In genomic region chr6:17584241-17584803, GRCh38 we compare ENCODE assay signal across 8 cellular contexts. TPM values are rescaled to one million over a fixed set of nuclear protein-coding genes. Genes with fewer than 3 reads are reported as not detected.
DNase-seq lines count a peak whose midpoint lies in the region; ATAC-seq, FAIRE-seq and TF ChIP-seq lines count a peak whose summit lies in the region.

No MANE protein-coding gene starts in this region.

- peak overlapping the region; percentile 53 for H3K4me2 ChIP-seq in A549

- no peak for FAIRE-seq in A549 (lab: Jason Lieb, UNC)

- no peak for TF ChIP-seq POLR2A in A549 (IDR thresholded peaks at IDR 0.05; ENCODE audit: low read length)
- TF ChIP-seq POLR2A in adrenal gland (IDR thresholded peaks at IDR 0.05), result no peak

- no peaks in the 10 kb centered on the region for H3K27me3 ChIP-seq in adrenal gland

- CTCF ChIA-PET in A549 (lab: Yijun Ruan, JAX), result interaction anchor here (0.6 to 2.9 kb wide), 25 partner anchors 8 to 923 kb away, joined by 3 to 35 read pairs (median 3); partner anchors contain the start of gene RBM24

- TF ChIP-seq EP300 in A549 (IDR thresholded peaks at IDR 0.05), result no peak

- intact Hi-C loops in adrenal gland (cut with DNase I), result loop anchor here (2.0 to 10.0 kb wide), 4 partner anchors 210 to 540 kb away; partner anchors contain the start of gene NHLRC1 (in 1 of the 2)
- intact Hi-C loops in left cardiac atrium (cut with DNase I), result loop anchor here (1.0 to 10.0 kb wide), 5 partner anchors 117 to 428 kb away; partner anchors contain the start of gene RBM24 (in 1 of the 2)

- no peaks in the 10 kb centered on the region for H3K36me3 ChIP-seq in adrenal gland (replicated peaks in 1 of 2)

- peak; percentile 72 to 74; a peak in 5 of 6 replicates for ATAC-seq in A549
- ATAC-seq in HG03139 (IDR thresholded peaks at IDR 0.05; ENCODE audit: unreplicated experiment), result peak; percentile 46
- ATAC-seq in left cardiac atrium, result peak; percentile 84 to 85

- peaks cover 7% of the 10 kb centered on the region; the same call in 1 of the 3 replicates for H3K4me1 ChIP-seq in A549
- peaks cover 0 to 5% of the 10 kb centered on the region in 2 donors for H3K4me1 ChIP-seq in adrenal gland (replicated peaks in 1 of 2)

- no peak overlapping the region for H3K4me3 ChIP-seq in A549
- H3K4me3 ChIP-seq in adrenal gland, result peak overlapping the region in 1 of 4 donors; percentile 9

- TF ChIP-seq CTCF in A549 (IDR thresholded peaks at IDR 0.05) (peak; percentile 99), GM12872 (IDR thresholded peaks at IDR 0.05; ENCODE audit: insufficient read depth, low read depth, low read length) (peak; percentile 50; the same call in 2 of the 3 replicates), adrenal gland (IDR thresholded peaks at IDR 0.05) (peak; percentile 76 to 99 (median 90))

- H3K27ac ChIP-seq in A549 (0 out of 6 replicates have a peak overlapping the region, but pooled peaks have one; percentile 2 to 22), adrenal gland (peak overlapping the region in 3 of 5 donors; percentile 30 to 40 (median 33))

- 13% methylated on average over 7 of the region's 7 CpGs for WGBS in A549 (ENCODE audit: missing lambda C conversion rate)
- 0 to 7% (median 4%) methylated on average over 7 of the region's 7 CpGs for WGBS in adrenal gland, 4 donors

- TF ChIP-seq RAD21 in A549 (conservative IDR thresholded peaks at IDR 0.05 in 1 of 2, IDR thresholded peaks at IDR 0.05 in 1 of 2), result peak; percentile 81 to 93

- H3K9me3 ChIP-seq in A549 (no peaks in the 10 kb centered on the region), adrenal gland (replicated peaks in 1 of 3) (no peaks in the 10 kb centered on the region)

- POLR2A ChIA-PET in A549 (lab: Yijun Ruan, JAX), result no interaction called here

- peak; percentile 47 to 68 for DNase-seq in A549 (ENCODE audit: low read depth in 1 of 2, low spot score in 1 of 2)
- peak; percentile 75 for DNase-seq in NCI-H345 treated with DMSO at 0.1 percent for 48 hours (lab: John Stamatoyannopoulos, UW; ENCODE audit: unreplicated experiment)
- DNase-seq in adrenal gland, result peak; percentile 44 to 63 (median 51)
- no peak for DNase-seq in left cardiac atrium
- DNase-seq in putamen (ENCODE audit: low spot score), result peak; percentile 83
- DNase-seq in stimulated activated CD8-positive, alpha-beta memory T cell treated with anti-CD3 and anti-CD28 coated beads, Interleukin-4, amount 100 ng/mL, for 48 hours, result no peak

TF ChIP-seq in A549, 52 proteins besides CTCF, POLR2A, EP300 and RAD21:
- TF ChIP-seq SMC3 (IDR thresholded peaks at IDR 0.05), result peak; percentile 87
- no peak for TF ChIP-seq FOSB (CRISPR knock-in tag; IDR thresholded peaks at IDR 0.05)

RNA-seq across cellular contexts. Expression of gene FAM8A1, which starts 15.8 kb away (rescaled TPM):
- polyA plus RNA-seq in A549 (2011; rRNA removed) (7.6 and 9.0 TPM in 2 replicates), A549 (2017; fragmentation: RNase III; extraction: RNeasy Plus Mini Kit Qiagen cat#74134 plus additional on column Dnase treatment) (4.7 to 5.5 TPM (median 5.5 TPM) in 3 replicates), adrenal gland (10 to 100 TPM in 1 of 3 donors, 1 to 10 TPM in 2; 6.5 to 34.7 (median 9.4) TPM)
- 0.96 and 1.6 TPM in 2 replicates for polyA plus RNA-seq in A549 (2012; cell fraction: cytosol; rRNA removed)
- 0.96 and 1.1 TPM in 2 replicates for polyA plus RNA-seq in A549 (2012; cell fraction: nucleus; rRNA removed)
- 2.0 and 2.3 TPM in 2 replicates for polyA minus RNA-seq in A549 (2011; rRNA and poly(A)+ RNA removed)
- total RNA-seq in adrenal gland (10 to 100 TPM; 20.9 to 33.1 (median 23.7) TPM), left cardiac atrium (10 to 100 TPM; 16.7 to 18.5 TPM)

Comparison
In these comparisons a context has a peak if more than half of its experiments do, and no peak if none do; other contexts are left out.
1. DNase-seq: peak in A549 (2 of 2), NCI-H345 treated with DMSO at 0.1 percent for 48 hours (single experiment), adrenal gland (7 of 7) and putamen (single experiment); none in left cardiac atrium (single experiment) and stimulated activated CD8-positive, alpha-beta memory T cell treated with anti-CD3 and anti-CD28 coated beads, Interleukin-4, amount 100 ng/mL, for 48 hours (single experiment).
2. Peak in every context shown above with its lines, with median percentiles within 50 percentile points of each other: ATAC-seq and CTCF ChIP-seq.